ENCODE assay signal across 8 cellular contexts in the genomic region with DNA sequence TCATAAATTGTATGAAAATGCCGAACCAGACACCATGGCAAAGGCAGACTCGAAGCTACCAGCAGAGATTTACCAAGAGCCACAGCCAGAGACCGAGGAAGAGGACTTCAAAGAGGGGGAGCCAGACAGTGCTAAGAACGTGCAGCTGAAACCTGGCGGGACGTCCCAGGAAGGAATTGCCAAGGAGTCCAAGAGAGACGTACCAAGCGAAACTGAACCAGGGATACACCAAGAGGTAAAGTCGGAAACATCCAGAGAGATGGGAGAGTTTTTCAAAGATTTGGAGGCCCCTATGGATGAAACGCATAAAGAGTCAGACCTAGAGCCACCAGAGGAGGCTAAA. TPM values are rescaled to one million over a fixed set of nuclear protein-coding genes. Genes with fewer than 3 reads are reported as not detected.
A peak's percentile ranks its signal among the peaks of the same experiment; 100 is the strongest.
DNase-seq lines count a peak whose midpoint lies in the region; ATAC-seq and TF ChIP-seq lines count a peak whose summit lies in the region.

No MANE protein-coding gene starts in this region.

- peak; percentile 2 for ATAC-seq in GM19438 (IDR thresholded peaks at IDR 0.05; ENCODE audit: low read depth, unreplicated experiment)
- ATAC-seq in right cardiac atrium: no peak

- no peak overlapping the region for H3K27ac Mint-ChIP-seq in glutamatergic neuron (ENCODE audit: unreplicated experiment)

- CTCF ChIA-PET in SK-N-SH (lab: Yijun Ruan, JAX): interaction anchor here (0.8 to 1.3 kb wide), 4 partner anchors 62 to 226 kb away, joined by 3 to 5 read pairs (median 4); no protein-coding TSS in a partner anchor

- no peaks in the 10 kb centered on the region for H3K36me3 ChIP-seq in SK-N-SH (replicated peaks in 1 of 2; ENCODE audit: control insufficient read depth in 1 of 2, insufficient read depth in 2 of 2, low read length in 1 of 2)
- H3K36me3 ChIP-seq in spleen: no peaks in the 10 kb centered on the region

- TF ChIP-seq CTCF in SK-N-SH (IDR thresholded peaks at IDR 0.05) (no peak), spleen (IDR thresholded peaks at IDR 0.05 in 8 of 11, conservative IDR thresholded peaks at IDR 0.05 in 3 of 11) (no peak), glutamatergic neuron (IDR thresholded peaks at IDR 0.05; ENCODE audit: partially characterized antibody, unreplicated experiment) (no peak)

- peak overlapping the region; percentile 87 for H3K9ac ChIP-seq in SK-N-SH

- no peak for TF ChIP-seq EP300 in SK-N-SH (IDR thresholded peaks at IDR 0.05; ENCODE audit: borderline replicate concordance in 1 of 2, low read depth in 1 of 2, low read length in 1 of 2)

- H3K9me2 ChIP-seq in SK-N-SH: no peaks in the 10 kb centered on the region

- POLR2A ChIA-PET in SK-N-SH (lab: Yijun Ruan, JAX): interaction anchor here (0.6 to 2.2 kb wide), 7 partner anchors 20 to 81 kb away, joined by 3 to 10 read pairs (median 3); a partner anchor contains a TSS

- H3K79me2 ChIP-seq in SK-N-SH (ENCODE audit: insufficient read depth): peaks cover 34% of the 10 kb centered on the region; the same call in 1 of the 2 replicates

- peak overlapping the region; percentile 90 for H3K4me2 ChIP-seq in SK-N-SH

- H3K4me3 Mint-ChIP-seq in glutamatergic neuron (ENCODE audit: unreplicated experiment): no peak overlapping the region

- H3K27me3 ChIP-seq in SK-N-SH (ENCODE audit: insufficient read depth) (no peaks in the 10 kb centered on the region), right cardiac atrium (ENCODE audit: control insufficient read depth, insufficient read depth) (no peaks in the 10 kb centered on the region), spleen (replicated peaks in 1 of 7) (no peaks in the 10 kb centered on the region)

- H3K27ac ChIP-seq in SK-N-SH (ENCODE audit: low read depth in 2 of 2, low read length in 1 of 2) (peak overlapping the region; percentile 97 to 99), right cardiac atrium (ENCODE audit: low read length) (no peak overlapping the region), spleen (peak overlapping the region in 6 of 8 donors; percentile 88 to 95 (median 94))

- no peaks in the 10 kb centered on the region for H4K20me1 ChIP-seq in SK-N-SH (ENCODE audit: insufficient read depth)

- intact Hi-C loops in right cardiac atrium (cut with DNase I) (no loop called here), spleen (cut with DNase I; ENCODE audit: low total_unique reads) (loop anchor here (5.0 kb wide), 1 partner anchor 80 kb away; a partner anchor contains a TSS)

- H3K9me3 Mint-ChIP-seq in glutamatergic neuron (ENCODE audit: unreplicated experiment): no peaks in the 10 kb centered on the region

- WGBS in SK-N-SH (ENCODE audit: low lambda C conversion rate): 21% methylated on average over 10 of the region's 10 CpGs
- WGBS in right cardiac atrium: 14% methylated on average over 10 of the region's 10 CpGs
- WGBS in spleen, 5 donors: 15 to 20% (median 16%) methylated on average over 10 of the region's 10 CpGs

- TF ChIP-seq RAD21 in SK-N-SH (IDR thresholded peaks at IDR 0.05; ENCODE audit: low read length): no peak

- H3K9me3 ChIP-seq in SK-N-SH (no peaks in the 10 kb centered on the region), right cardiac atrium (ENCODE audit: control insufficient read depth, low read length) (no peaks in the 10 kb centered on the region), spleen (no peaks in the 10 kb centered on the region)

- no peaks in the 10 kb centered on the region for H3K36me3 Mint-ChIP-seq in glutamatergic neuron (ENCODE audit: unreplicated experiment)

- peak overlapping the region; percentile 95 to 98 for H3K4me3 ChIP-seq in SK-N-SH (ENCODE audit: low read depth in 2 of 2, low read length in 1 of 2)
- peak overlapping the region; percentile 76 for H3K4me3 ChIP-seq in right cardiac atrium (ENCODE audit: low read length)
- H3K4me3 ChIP-seq in spleen: peak overlapping the region; percentile 82 to 100 (median 98)

- DNase-seq in SK-N-SH (no peak), right cardiac atrium (no peak), spleen (no peak), Ammon's horn (ENCODE audit: low spot score) (no peak), SHP77 treated with DMSO at 0.1 percent for 48 hours (lab: John Stamatoyannopoulos, UW) (no peak), NK-92 (lab: John Stamatoyannopoulos, UW; ENCODE audit: unreplicated experiment) (no peak), glutamatergic neuron (no peak)

- no peak for TF ChIP-seq POLR2A in spleen (IDR thresholded peaks at IDR 0.05)

- H3F3A ChIP-seq in SK-N-SH (replicated peaks; ENCODE audit: insufficient read depth): no peaks in the 10 kb centered on the region

- no peaks in the 10 kb centered on the region for H3K27me3 Mint-ChIP-seq in glutamatergic neuron (ENCODE audit: unreplicated experiment)

- H3K4me1 ChIP-seq in SK-N-SH (ENCODE audit: control insufficient read depth in 1 of 2, insufficient read depth in 2 of 2, low read depth in 1 of 2, low read length in 1 of 2) (peaks cover 1 to 11% of the 10 kb centered on the region in 2 experiments; a peak in 3 of 4 replicates), right cardiac atrium (ENCODE audit: control insufficient read depth, insufficient read depth, low read length) (peaks cover 4% of the 10 kb centered on the region), spleen (peaks cover 12 to 62% (median 37%) of the 10 kb centered on the region in 6 donors)

- H2AFZ ChIP-seq in SK-N-SH (ENCODE audit: low read depth): peak overlapping the region; percentile 96

- peaks cover 6% of the 10 kb centered on the region for H3K4me1 Mint-ChIP-seq in glutamatergic neuron (ENCODE audit: low read depth, unreplicated experiment)

TF ChIP-seq in SK-N-SH, 30 proteins besides CTCF, POLR2A, EP300 and RAD21 (continues in another document):
- TF ChIP-seq NRF1 (IDR thresholded peaks at IDR 0.05; ENCODE audit: low read depth, low read length) (no peak), FOXJ3 (CRISPR knock-in tag; IDR thresholded peaks at IDR 0.05) (no peak), TAF1 (IDR thresholded peaks at IDR 0.05; ENCODE audit: borderline replicate concordance, low read depth, low read length) (no peak), TCF12 (IDR thresholded peaks at IDR 0.05) (no peak), YY1 (IDR thresholded peaks at IDR 0.05; ENCODE audit: low read depth) (no peak), JUND (IDR thresholded peaks at IDR 0.05) (no peak), MEF2A (IDR thresholded peaks at IDR 0.05; ENCODE audit: borderline replicate concordance, low read depth) (no peak), NFIC (IDR thresholded peaks at IDR 0.05; ENCODE audit: borderline replicate concordance) (no peak)
- TF ChIP-seq, protein P1, sequence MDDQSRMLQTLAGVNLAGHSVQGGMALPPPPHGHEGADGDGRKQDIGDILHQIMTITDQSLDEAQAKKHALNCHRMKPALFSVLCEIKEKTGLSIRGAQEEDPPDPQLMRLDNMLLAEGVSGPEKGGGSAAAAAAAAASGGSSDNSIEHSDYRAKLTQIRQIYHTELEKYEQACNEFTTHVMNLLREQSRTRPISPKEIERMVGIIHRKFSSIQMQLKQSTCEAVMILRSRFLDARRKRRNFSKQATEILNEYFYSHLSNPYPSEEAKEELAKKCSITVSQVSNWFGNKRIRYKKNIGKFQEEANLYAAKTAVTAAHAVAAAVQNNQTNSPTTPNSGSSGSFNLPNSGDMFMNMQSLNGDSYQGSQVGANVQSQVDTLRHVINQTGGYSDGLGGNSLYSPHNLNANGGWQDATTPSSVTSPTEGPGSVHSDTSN (IDR thresholded peaks at IDR 0.05): no peak

RNA-seq across cellular contexts. Expression of a gene that starts 0.3 kb away (rescaled TPM):
- polyA plus RNA-seq in SK-N-SH (2012; rRNA removed) (1.7 and 3.0 TPM in 2 replicates), right cardiac atrium (0.07 TPM), spleen (under 1 TPM in 2 of 3 donors, not detected in 1; 0.15 to 0.22 TPM)
- polyA plus RNA-seq in SK-N-SH (2012; cell fraction: cytosol; rRNA removed): 2.4 and 3.1 TPM in 2 replicates
- polyA plus RNA-seq in SK-N-SH (2012; cell fraction: nucleus; rRNA removed): 1.9 and 2.1 TPM in 2 replicates
- total RNA-seq in right cardiac atrium (under 1 TPM in 3 of 4 donors, not detected in 1; 0.24 to 0.49 (median 0.39) TPM), spleen (1 to 10 TPM in 2 of 7 donors, under 1 TPM in 5; 0.32 to 1.7 (median 0.79) TPM), glutamatergic neuron (ENCODE audit: unreplicated experiment) (0.47 TPM)

RNA-seq across cellular contexts. Expression of a gene that starts 0.6 kb away (rescaled TPM):
- polyA plus RNA-seq in SK-N-SH (2012; rRNA removed): 2.3 and 3.2 TPM in 2 replicates
- 3.1 TPM in 2 replicates for polyA plus RNA-seq in SK-N-SH (2012; cell fraction: cytosol; rRNA removed)
- polyA plus RNA-seq in SK-N-SH (2012; cell fraction: nucleus; rRNA removed): 2.6 and 4.0 TPM in 2 replicates
- 1 to 10 TPM; 6.4 to 7.5 (median 6.7) TPM for total RNA-seq in right cardiac atrium
- 2.4 TPM for polyA plus RNA-seq in right cardiac atrium
- 10 to 100 TPM; 18.8 to 32.3 (median 22.4) TPM for total RNA-seq in spleen
- polyA plus RNA-seq in spleen: 10 to 100 TPM in 1 of 3 donors, 1 to 10 TPM in 2; 8.1 to 10.8 (median 8.3) TPM
- 9.8 TPM for total RNA-seq in glutamatergic neuron (ENCODE audit: unreplicated experiment)

RNA-seq across cellular contexts. Expression of a gene that starts 45.9 kb away (rescaled TPM):
- polyA plus RNA-seq in SK-N-SH (2012; rRNA removed) (0.21 and 0.37 TPM in 2 replicates), right cardiac atrium (0.09 TPM), spleen (under 1 TPM; 0.30 to 0.59 (median 0.32) TPM)
- 0.03 and 0.08 TPM in 2 replicates for polyA plus RNA-seq in SK-N-SH (2012; cell fraction: cytosol; rRNA removed)
- 0.72 and 1.3 TPM in 2 replicates for polyA plus RNA-seq in SK-N-SH (2012; cell fraction: nucleus; rRNA removed)
- total RNA-seq in right cardiac atrium (under 1 TPM in 2 of 4 donors, not detected in 2; 0.24 to 0.31 TPM), spleen (1 to 10 TPM in 2 of 7 donors, under 1 TPM in 5; 0.46 to 1.2 (median 0.82) TPM), glutamatergic neuron (ENCODE audit: unreplicated experiment) (0.69 TPM)

RNA-seq across cellular contexts. Expression of a gene that starts 56.6 kb away (rescaled TPM):
- polyA plus RNA-seq in SK-N-SH (2012; rRNA removed) (43.1 and 53.7 TPM in 2 replicates), right cardiac atrium (8.5 TPM), spleen (10 to 100 TPM; 15.9 to 29.1 (median 19.3) TPM)
- 31.1 and 38.5 TPM in 2 replicates for polyA plus RNA-seq in SK-N-SH (2012; cell fraction: cytosol; rRNA removed)
- 70.6 and 83.8 TPM in 2 replicates for polyA plus RNA-seq in SK-N-SH (2012; cell fraction: nucleus; rRNA removed)
- total RNA-seq in right cardiac atrium (1 to 10 TPM; 4.5 to 8.3 (median 5.8) TPM), spleen (10 to 100 TPM in 6 of 7 donors, 1 to 10 TPM in 1; 7.8 to 21.7 (median 14.8) TPM), glutamatergic neuron (ENCODE audit: unreplicated experiment) (23.1 TPM)

RNA-seq across cellular contexts. Expression of a gene that starts 56.8 kb away (rescaled TPM):
- polyA plus RNA-seq in SK-N-SH (2012; rRNA removed) (19.9 and 22.8 TPM in 2 replicates), right cardiac atrium (8.3 TPM), spleen (10 to 100 TPM in 2 of 3 donors, 1 to 10 TPM in 1; 5.4 to 16.8 (median 16.4) TPM)
- polyA plus RNA-seq in SK-N-SH (2012; cell fraction: cytosol; rRNA removed): 10.6 and 11.6 TPM in 2 replicates
- polyA plus RNA-seq in SK-N-SH (2012; cell fraction: nucleus; rRNA removed): 74.6 and 108 TPM in 2 replicates
- total RNA-seq in right cardiac atrium (10 to 100 TPM; 15.2 to 21.9 (median 17.9) TPM), spleen (10 to 100 TPM; 10.1 to 23.6 (median 18.8) TPM), glutamatergic neuron (ENCODE audit: unreplicated experiment) (41.5 TPM)
